ENCODE assay signal across 9 cellular contexts in the genomic region with DNA sequence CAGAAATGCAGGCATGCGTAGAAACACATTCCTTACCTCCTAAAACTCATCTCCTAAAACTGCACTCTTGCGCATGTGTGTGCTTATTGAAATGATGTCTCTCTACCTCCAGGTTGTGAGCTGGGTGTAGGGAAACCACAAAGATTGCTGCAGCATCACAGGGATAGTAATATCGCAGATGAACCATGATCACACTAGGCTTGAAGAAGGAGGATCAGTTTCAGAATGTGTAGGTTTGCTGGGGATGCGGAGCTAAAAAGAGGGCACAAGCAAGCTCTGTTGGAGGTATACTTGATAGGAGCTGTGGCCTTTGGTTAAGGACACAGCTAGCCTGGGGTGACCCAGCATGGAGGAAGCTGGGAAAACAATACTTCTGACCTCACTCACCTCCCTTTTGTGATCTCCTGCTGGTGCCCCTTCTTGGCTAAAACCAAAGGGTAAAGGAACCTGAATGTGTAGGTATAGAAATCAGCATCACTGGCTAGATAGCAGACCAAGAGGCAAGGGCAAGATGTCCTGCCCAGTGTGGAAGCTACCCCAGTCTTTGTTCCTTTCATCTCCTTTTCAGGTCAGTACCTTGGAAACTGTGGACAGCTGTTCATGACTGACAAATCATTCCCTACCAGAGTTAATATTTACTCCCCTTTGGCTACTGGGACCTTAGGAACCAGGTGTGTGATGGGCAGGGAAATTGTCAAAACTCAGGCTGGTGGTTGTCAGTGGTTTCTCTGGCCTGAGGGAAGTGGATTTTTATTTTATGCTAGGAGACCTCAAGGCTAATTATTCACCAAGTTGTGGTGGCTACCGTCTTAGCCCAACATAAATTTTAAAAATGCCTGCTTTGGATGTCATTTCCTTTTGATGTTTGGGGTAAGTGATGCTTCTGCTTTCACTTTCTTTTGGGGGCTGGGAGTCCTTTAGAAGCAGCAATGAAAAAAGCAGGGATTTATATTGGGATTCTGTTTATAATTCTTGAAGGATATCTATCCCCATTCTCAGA.
DNase-seq lines count a peak whose midpoint lies in the region; ATAC-seq and TF ChIP-seq lines count a peak whose summit lies in the region.
"Had no signal": no experiment of that assay in that cellular context is flagged by ENCODE, and none has a peak within 500 bp of the region (broad histone marks: within the 10 kb centered on the region; RNA-seq: fewer than 3 reads in every experiment).

No MANE protein-coding gene starts in this region.

- H3K36me3 ChIP-seq in ascending aorta, result no peaks in the 10 kb centered on the region
- H3K36me3 ChIP-seq: suprapubic skin had no signal

- H3K27me3 Mint-ChIP-seq in activated T-helper 17 cell treated with anti-CD3 and anti-CD28 coated beads, Interleukin-2, amount 50 U/mL, for 72 hours, result no peaks in the 10 kb centered on the region

- peak overlapping the region; percentile 27 for H3K4me3 Mint-ChIP-seq in activated T-helper 17 cell treated with anti-CD3 and anti-CD28 coated beads, Interleukin-2, amount 50 U/mL, for 72 hours

- H3K27ac Mint-ChIP-seq in activated T-helper 17 cell treated with anti-CD3 and anti-CD28 coated beads, Interleukin-2, amount 50 U/mL, for 72 hours, result no peak overlapping the region

- H3K4me1 ChIP-seq in ascending aorta, result peaks cover 5 to 30% of the 10 kb centered on the region in 2 donors

- no peak overlapping the region for H3K27ac ChIP-seq in ascending aorta
- H3K27ac ChIP-seq: suprapubic skin had no signal

- intact Hi-C loops in ascending aorta (cut with DNase I), result loop anchor here (2.0 to 10.0 kb wide), 4 partner anchors 75 to 825 kb away; no protein-coding TSS in a partner anchor

- no peak overlapping the region for H3K4me3 ChIP-seq in ascending aorta
- H3K4me3 ChIP-seq: suprapubic skin had no signal

- H3K4me1 Mint-ChIP-seq in activated T-helper 17 cell treated with anti-CD3 and anti-CD28 coated beads, Interleukin-2, amount 50 U/mL, for 72 hours, result peaks cover 9% of the 10 kb centered on the region

- no peaks in the 10 kb centered on the region for H3K36me3 Mint-ChIP-seq in activated T-helper 17 cell treated with anti-CD3 and anti-CD28 coated beads, Interleukin-2, amount 50 U/mL, for 72 hours (ENCODE audit: low read depth)

- peaks cover 4% of the 10 kb centered on the region for H3K9me3 Mint-ChIP-seq in activated T-helper 17 cell treated with anti-CD3 and anti-CD28 coated beads, Interleukin-2, amount 50 U/mL, for 72 hours

- peak; percentile 9 for DNase-seq in stimulated activated CD4-positive, alpha-beta T cell treated with anti-CD3 and anti-CD28 coated beads, Interleukin-4, amount 100 ng/mL, for 24 hours
- no peak for DNase-seq in stimulated activated CD4-positive, alpha-beta T cell treated with anti-CD3 and anti-CD28 coated beads, Interleukin-15, amount 100 ng/mL, for 24 hours
- DNase-seq in RPMI8226 (no peak), ascending aorta (ENCODE audit: low spot score in 2 of 2) (no peak), cerebellar cortex (ENCODE audit: low spot score) (no peak)

- TF ChIP-seq CTCF in ascending aorta (IDR thresholded peaks at IDR 0.05), result no peak

- ATAC-seq in HG03108 (IDR thresholded peaks at IDR 0.05; ENCODE audit: unreplicated experiment) (peak; percentile 64), esophagus mucosa (no peak)
- ATAC-seq in activated T-helper 17 cell treated with anti-CD3 and anti-CD28 coated beads, Interleukin-2, amount 50 U/mL, for 72 hours (replicated peaks), result peak; percentile 79

- H3K9me3 ChIP-seq in ascending aorta, result no peaks in the 10 kb centered on the region
- H3K9me3 ChIP-seq: suprapubic skin had no signal

- H3K27me3 ChIP-seq in ascending aorta, result no peaks in the 10 kb centered on the region
- H3K27me3 ChIP-seq: suprapubic skin had no signal
